Comparison of ENCODE assay signal across 25 cellular contexts in the genomic region with DNA sequence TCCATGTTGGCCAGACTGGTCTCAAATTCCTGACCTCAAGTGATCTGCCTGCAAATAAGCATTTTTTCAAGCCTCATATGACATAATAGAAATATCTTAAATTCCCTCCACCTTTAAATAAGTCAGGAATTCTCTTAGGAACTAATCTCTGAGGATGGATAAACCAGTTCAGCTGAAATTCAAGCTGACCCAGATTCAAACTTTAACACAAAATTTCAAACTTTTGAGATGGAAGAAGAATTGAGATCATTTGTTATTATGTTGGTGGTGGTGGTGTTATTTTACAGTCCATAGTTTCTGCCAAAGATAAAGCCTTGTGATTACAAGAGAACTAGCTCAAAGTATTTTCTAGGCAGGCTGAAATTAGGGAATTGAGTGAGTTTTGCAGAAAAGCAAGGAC.
"Had no signal": no experiment of that assay in that cellular context is flagged by ENCODE, and none has a peak within 500 bp of the region (broad histone marks: within the 10 kb centered on the region; RNA-seq: fewer than 3 reads in every experiment).

No MANE protein-coding gene starts in this region.

- H3K4me3 Mint-ChIP-seq: memory B cell; nephron; stimulated activated naive B cell treated with anti-CD40 and anti-IgM and Interleukin-4, amounts not matched to agents 10 μg/mL and 1 μg/mL and 100 μg/mL, for 72 hours; stimulated activated naive CD8-positive, alpha-beta T cell treated with anti-CD3 and anti-CD28 coated beads, Interleukin-15, amount 100 ng/mL, for 72 hours; type B pancreatic cell had no signal

- H3K27me3 Mint-ChIP-seq: type B pancreatic cell had no signal

- H3K36me3 Mint-ChIP-seq: memory B cell; stimulated activated naive B cell treated with anti-CD40 and anti-IgM and Interleukin-4, amounts not matched to agents 10 μg/mL and 1 μg/mL and 100 μg/mL, for 72 hours; type B pancreatic cell had no signal

- H3K36me3 ChIP-seq: esophagus squamous epithelium, left ventricle myocardium inferior, lower lobe of right lung had no signal

- H3K4me1 ChIP-seq: esophagus squamous epithelium, lower lobe of right lung, psoas muscle had no signal

- H3K9me3 Mint-ChIP-seq: memory B cell; nephron; stimulated activated naive B cell treated with anti-CD40 and anti-IgM and Interleukin-4, amounts not matched to agents 10 μg/mL and 1 μg/mL and 100 μg/mL, for 72 hours; stimulated activated naive CD8-positive, alpha-beta T cell treated with anti-CD3 and anti-CD28 coated beads, Interleukin-15, amount 100 ng/mL, for 72 hours; type B pancreatic cell had no signal

- FAIRE-seq: colon, kidney, urothelium cell line had no signal

- H3K27me3 ChIP-seq: esophagus squamous epithelium, hepatocyte, testis had no signal

- H3K27ac Mint-ChIP-seq: memory B cell; stimulated activated naive B cell treated with anti-CD40 and anti-IgM and Interleukin-4, amounts not matched to agents 10 μg/mL and 1 μg/mL and 100 μg/mL, for 72 hours; stimulated activated naive CD8-positive, alpha-beta T cell treated with anti-CD3 and anti-CD28 coated beads, Interleukin-15, amount 100 ng/mL, for 72 hours; type B pancreatic cell had no signal

- DNase-seq: dermis blood vessel endothelial cell; esophagus squamous epithelium; foreskin melanocyte; head of caudate nucleus; kidney; left cardiac atrium; left ventricle myocardium inferior; lower lobe of right lung; midbrain; occipital lobe; psoas muscle; retina; stimulated activated CD4-positive, alpha-beta T cell treated with anti-CD3 and anti-CD28 coated beads, Interleukin-2, amount 100 ng/mL, for 24 hours; stimulated activated CD4-positive, alpha-beta T cell treated with anti-CD3 and anti-CD28 coated beads, Interleukin-4, amount 100 ng/mL, for 4 hours; stimulated activated naive B cell treated with anti-CD40 and anti-IgM and Interleukin-4, amounts not matched to agents 10 μg/mL and 1 μg/mL and 100 μg/mL, for 72 hours; stimulated activated naive CD8-positive, alpha-beta T cell treated with anti-CD3 and anti-CD28 coated beads, Interleukin-15, amount 100 ng/mL, for 72 hours; testis had no signal

- H3K9me3 ChIP-seq: esophagus squamous epithelium, left ventricle myocardium inferior, lower lobe of right lung, psoas muscle, testis had no signal

- ATAC-seq: left cardiac atrium; lower lobe of right lung; psoas muscle; sciatic nerve; stimulated activated naive B cell treated with anti-CD40 and anti-IgM and Interleukin-4, amounts not matched to agents 10 μg/mL and 1 μg/mL and 100 μg/mL, for 72 hours; stimulated activated naive CD8-positive, alpha-beta T cell treated with anti-CD3 and anti-CD28 coated beads, Interleukin-15, amount 100 ng/mL, for 72 hours had no signal

- H3K27ac ChIP-seq: esophagus squamous epithelium, hepatocyte, left ventricle myocardium inferior, lower lobe of right lung, psoas muscle, skin epidermis, testis had no signal

- H3K4me3 ChIP-seq: esophagus squamous epithelium, hepatocyte, left ventricle myocardium inferior, lower lobe of right lung, psoas muscle, skin epidermis, testis had no signal

- H3K4me1 Mint-ChIP-seq: memory B cell; stimulated activated naive B cell treated with anti-CD40 and anti-IgM and Interleukin-4, amounts not matched to agents 10 μg/mL and 1 μg/mL and 100 μg/mL, for 72 hours; stimulated activated naive CD8-positive, alpha-beta T cell treated with anti-CD3 and anti-CD28 coated beads, Interleukin-15, amount 100 ng/mL, for 72 hours had no signal
